8 cellular contexts compared by ENCODE assay signal in the genomic region with DNA sequence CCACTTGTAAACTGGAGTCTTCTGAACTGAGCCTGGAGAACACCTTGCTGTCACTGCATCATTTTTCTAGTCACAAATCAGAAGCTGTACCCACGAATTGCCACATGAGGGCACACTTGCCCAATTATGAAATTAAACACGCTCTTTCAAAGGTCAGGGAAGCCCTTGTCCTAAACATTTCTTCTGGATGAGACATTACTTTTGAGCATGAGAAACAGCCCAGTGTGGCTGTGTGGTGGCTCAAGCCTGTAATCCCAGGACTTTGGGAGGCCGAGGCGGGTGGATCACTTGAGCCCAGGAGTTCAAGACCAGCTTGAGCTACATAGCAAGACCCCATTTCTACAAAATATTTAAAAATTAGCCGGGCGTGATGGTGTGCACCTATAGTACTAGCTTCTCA. TPM values are rescaled to one million over a fixed set of nuclear protein-coding genes. Genes with fewer than 3 reads are reported as not detected.
A peak's percentile ranks its signal among the peaks of the same experiment; 100 is the strongest.
DNase-seq lines count a peak whose midpoint lies in the region; ATAC-seq, FAIRE-seq and TF ChIP-seq lines count a peak whose summit lies in the region.

No MANE protein-coding gene starts in this region.

- H3K9me2 ChIP-seq in MM.1S (replicated peaks; ENCODE audit: insufficient read depth, low read length) (no peaks in the 10 kb centered on the region), SK-N-SH (no peaks in the 10 kb centered on the region)

- 37% methylated on average over 6 of the region's 6 CpGs for WGBS in SK-N-SH (ENCODE audit: low lambda C conversion rate)
- WGBS in K562 (ENCODE audit: insufficient coverage, low coverage, missing lambda C conversion rate) = 28% methylated on average over 6 of the region's 6 CpGs

- no peaks in the 10 kb centered on the region for H3K9me3 ChIP-seq in MM.1S (replicated peaks; ENCODE audit: insufficient read depth, low read length)
- H3K9me3 ChIP-seq in SK-N-SH = no peaks in the 10 kb centered on the region
- no peaks in the 10 kb centered on the region for H3K9me3 ChIP-seq in K562 (replicated peaks; ENCODE audit: control insufficient read depth, insufficient read depth, low read depth, low read length)

- CTCF ChIA-PET in SK-N-SH (lab: Yijun Ruan, JAX) = interaction anchor here (0.8 to 20.1 kb wide), 37 partner anchors 9 to 650 kb away, joined by 3 to 451 read pairs (median 4); a partner anchor contains a TSS
- CTCF ChIA-PET in K562 (lab: Yijun Ruan, JAX; ENCODE audit: low intra/inter-chr PET ratio) = interaction anchor here (0.8 to 6.8 kb wide), 5 partner anchors 9 to 160 kb away, joined by 3 to 53 read pairs (median 5); no protein-coding TSS in a partner anchor

- H3K4me2 ChIP-seq in MM.1S (ENCODE audit: low read depth, low read length) (no peak overlapping the region), SK-N-SH (no peak overlapping the region), K562 (ENCODE audit: insufficient read depth, low read length) (peak overlapping the region; percentile 21; the same call in 1 of the 2 replicates)

- no peak overlapping the region for H2AFZ ChIP-seq in MM.1S (ENCODE audit: low read length)
- H2AFZ ChIP-seq in SK-N-SH (ENCODE audit: low read depth) = no peak overlapping the region
- H2AFZ ChIP-seq in K562 (ENCODE audit: low read depth, low read length) = peak overlapping the region; percentile 82

- no peak overlapping the region for H3K4me3 ChIP-seq in MM.1S (ENCODE audit: low read length)
- H3K4me3 ChIP-seq in SK-N-SH (ENCODE audit: low read depth in 2 of 2, low read length in 1 of 2) = no peak overlapping the region; a peak in 1 of 4 replicates
- H3K4me3 ChIP-seq in K562 = no peak overlapping the region

- in situ Hi-C loops in K562 (cut with MboI) = loop anchor here (5.0 to 25.0 kb wide), 2 partner anchors 161 to 644 kb away; no protein-coding TSS in a partner anchor

- no peak overlapping the region for H3K9ac ChIP-seq in MM.1S (ENCODE audit: low read length)
- no peak overlapping the region for H3K9ac ChIP-seq in SK-N-SH
- H3K9ac ChIP-seq in K562 (ENCODE audit: insufficient read depth in 1 of 2, low read depth in 2 of 2, low read length in 2 of 2) = peak overlapping the region in 1 of 2 experiments; percentile 27; a peak in 1 of 4 replicates

- TF ChIP-seq EP300 in SK-N-SH (IDR thresholded peaks at IDR 0.05; ENCODE audit: borderline replicate concordance in 1 of 2, low read depth in 1 of 2, low read length in 1 of 2) = no peak
- no peak for TF ChIP-seq EP300 in K562 (IDR thresholded peaks at IDR 0.05; ENCODE audit: low read length)

- TF ChIP-seq POLR2A in K562 (conservative IDR thresholded peaks at IDR 0.05) = no peak

- TF ChIP-seq RAD21 in SK-N-SH (IDR thresholded peaks at IDR 0.05; ENCODE audit: low read length) (peak; percentile 94), K562 (CRISPR knock-in tag; conservative IDR thresholded peaks at IDR 0.05 in 1 of 2, IDR thresholded peaks at IDR 0.05 in 1 of 2) (peak; percentile 72 to 81)

- intact Hi-C loops in K562 (cut with micrococcal nuclease) = loop anchor here (1.0 to 5.0 kb wide), 7 partner anchors 48 to 649 kb away; no protein-coding TSS in a partner anchor

- ATAC-seq in activated CD4-positive, CD25-positive, alpha-beta regulatory T cell treated with anti-CD3 and anti-CD28 coated beads, Interleukin-2, amount 50 U/mL, for 24 hours = no peak
- ATAC-seq in K562 = peak; percentile 76
- ATAC-seq in HG02870 (IDR thresholded peaks at IDR 0.05; ENCODE audit: unreplicated experiment) = no peak

- no peak overlapping the region for H3K27ac ChIP-seq in MM.1S (ENCODE audit: low read length)
- no peak overlapping the region for H3K27ac ChIP-seq in SK-N-SH (ENCODE audit: low read depth in 2 of 2, low read length in 1 of 2)
- H3K27ac ChIP-seq in K562 (ENCODE audit: extremely low read depth, low read depth, low read length) = peak overlapping the region; percentile 69

- H3K36me3 ChIP-seq in MM.1S (replicated peaks; ENCODE audit: insufficient read depth, low read length) (no peaks in the 10 kb centered on the region), SK-N-SH (replicated peaks in 1 of 2; ENCODE audit: control insufficient read depth in 1 of 2, insufficient read depth in 2 of 2, low read length in 1 of 2) (no peaks in the 10 kb centered on the region), K562 (ENCODE audit: control insufficient read depth, insufficient read depth, low read length) (peaks cover 14% of the 10 kb centered on the region; the same call in 2 of the 3 replicates)

- H4K20me1 ChIP-seq in MM.1S (ENCODE audit: insufficient read depth, low read length) (no peaks in the 10 kb centered on the region), SK-N-SH (ENCODE audit: insufficient read depth) (no peaks in the 10 kb centered on the region), K562 (replicated peaks; ENCODE audit: control insufficient read depth, insufficient read depth, low read length) (no peaks in the 10 kb centered on the region)

- H3K4me1 ChIP-seq in MM.1S (ENCODE audit: low read length) (peaks cover 21% of the 10 kb centered on the region), SK-N-SH (ENCODE audit: control insufficient read depth in 1 of 2, insufficient read depth in 2 of 2, low read depth in 1 of 2, low read length in 1 of 2) (no peaks in the 10 kb centered on the region), K562 (replicated peaks in 1 of 2; ENCODE audit: control insufficient read depth in 2 of 2, insufficient read depth in 2 of 2, low read length in 2 of 2) (peaks cover 8 to 24% of the 10 kb centered on the region in 2 experiments)

- peak; percentile 50 for DNase-seq in activated CD4-positive, CD25-positive, alpha-beta regulatory T cell treated with anti-CD3 and anti-CD28 coated beads, Interleukin-2, amount 50 U/mL, for 72 hours
- DNase-seq in MM.1S (peak; percentile 74), SK-N-SH (peak; percentile 70), K562 (ENCODE audit: extremely low read depth in 1 of 4, low spot score in 3 of 4) (peak; percentile 49 to 86 (median 62)), iPS-NIHi7 (ENCODE audit: extremely low spot score) (peak; percentile 70)
- DNase-seq in stimulated activated CD4-positive, alpha-beta T cell treated with anti-CD3 and anti-CD28 coated beads, Interleukin-15, amount 100 ng/mL, for 24 hours = peak; percentile 46

- H3K79me2 ChIP-seq in MM.1S (ENCODE audit: low read length) (no peaks in the 10 kb centered on the region), SK-N-SH (ENCODE audit: insufficient read depth) (no peaks in the 10 kb centered on the region), K562 (ENCODE audit: control insufficient read depth, insufficient read depth, low read length) (peaks cover 51% of the 10 kb centered on the region)

- peak; percentile 89 for FAIRE-seq in K562 (lab: Jason Lieb, UNC)

- TF ChIP-seq CTCF in MM.1S (IDR thresholded peaks at IDR 0.05; ENCODE audit: low read length) (peak; percentile 81), SK-N-SH (IDR thresholded peaks at IDR 0.05) (peak; percentile 81), K562 (IDR thresholded peaks at IDR 0.05 in 2 of 3, conservative IDR thresholded peaks at IDR 0.05 in 1 of 3; ENCODE audit: insufficient read depth in 2 of 3, low read depth in 1 of 3, low read length in 3 of 3) (peak; percentile 75 to 89 (median 76))

- BruUV-seq in K562 (replicated peaks; lab: Mats Ljungman, UMichigan) = no TSS peak

- H3F3A ChIP-seq in MM.1S (ENCODE audit: insufficient read depth, low read length) (peaks cover 10% of the 10 kb centered on the region), SK-N-SH (replicated peaks; ENCODE audit: insufficient read depth) (no peaks in the 10 kb centered on the region)

- no peaks in the 10 kb centered on the region for H3K9me1 ChIP-seq in K562 (ENCODE audit: control insufficient read depth, insufficient read depth, low read length)

- POLR2A ChIA-PET in SK-N-SH (lab: Yijun Ruan, JAX) (interaction anchor here (1.2 kb wide), 1 partner anchor 160 kb away, joined by 4 read pairs; no protein-coding TSS in a partner anchor), K562 (lab: Yijun Ruan, JAX) (interaction anchor here (0.6 to 0.8 kb wide), 2 partner anchors 161 to 1039 kb away, joined by 3 read pairs; no protein-coding TSS in a partner anchor)

- H3K27me3 ChIP-seq in MM.1S (replicated peaks; ENCODE audit: insufficient read depth, low read length) = no peaks in the 10 kb centered on the region
- H3K27me3 ChIP-seq in SK-N-SH (ENCODE audit: insufficient read depth) = peaks cover 5% of the 10 kb centered on the region; the same call in 1 of the 2 replicates
- H3K27me3 ChIP-seq in K562 (ENCODE audit: control insufficient read depth in 2 of 2, insufficient read depth in 2 of 2, low read length in 2 of 2) = no peaks in the 10 kb centered on the region

TF ChIP-seq in SK-N-SH, 30 proteins besides CTCF, POLR2A, EP300 and RAD21 (continues in another document):
- no peak for TF ChIP-seq RFX5 (IDR thresholded peaks at IDR 0.05; ENCODE audit: low read length)

TF ChIP-seq in K562, 482 proteins besides CTCF, POLR2A, EP300 and RAD21 (continues in another document):
- peak; percentile 33; the same call in 1 of the 2 replicates for TF ChIP-seq ESRRA (IDR thresholded peaks at IDR 0.05; ENCODE audit: borderline replicate concordance, low read depth)
- TF ChIP-seq ZNF316 (IDR thresholded peaks at IDR 0.05) = no peak

RNA-seq across cellular contexts. Expression of a gene that starts 27.5 kb away (rescaled TPM):
- polyA plus RNA-seq in SK-N-SH (2012; rRNA removed) (0.03 TPM in 1 of 2 replicates, not detected in the other), K562 (2011; rRNA removed) (11.4 and 75.6 TPM in 2 replicates), K562 (2014; fragmentation: Illumina TruSeq; extraction: Trizol) (76.3 and 78.7 TPM in 2 replicates), K562 (2014; fragmentation: Nextera tagmentation; extraction: Ambion mirVana) (10 to 100 TPM; 78.3 to 83.3 TPM), K562 (2014; rRNA removed) (62.1 and 79.4 TPM in 2 replicates)
- not detected in 2 replicates for polyA plus RNA-seq in SK-N-SH (2012; cell fraction: cytosol; rRNA removed)
- polyA plus RNA-seq in SK-N-SH (2012; cell fraction: nucleus; rRNA removed) = 0.12 TPM in 1 of 2 replicates, not detected in the other
- total RNA-seq in K562 (2011; cell fraction: chromatin; rRNA removed; ENCODE audit: low replicate concordance) = 121 and 131 TPM in 2 replicates
- 46.2 and 49.2 TPM in 2 replicates for total RNA-seq in K562 (2011; cell fraction: nucleolus; rRNA removed)
- total RNA-seq in K562 (2011; cell fraction: nucleoplasm; rRNA removed) = 56.2 and 86.6 TPM in 2 replicates
- total RNA-seq in K562 (2014; rRNA removed) (32.1 and 52.2 TPM in 2 replicates), K562 (2014; rRNA removed; fragmentation: Illumina TruSeq; extraction: Trizol) (51.7 and 69.6 TPM in 2 replicates), K562 (2015; rRNA removed; fragmentation: Illumina TruSeq; extraction: Trizol) (25.8 and 26.5 TPM in 2 replicates), K562 (2021) (36.3 and 36.5 TPM in 2 replicates)
- 5.0 and 28.2 TPM in 2 replicates for polyA plus RNA-seq in K562 (2011; cell fraction: cytosol; rRNA removed)
- 13.9 and 76.2 TPM in 2 replicates for polyA plus RNA-seq in K562 (2011; cell fraction: nucleus; rRNA removed)
- polyA plus RNA-seq in K562 (2012) = 22.9 and 27.3 TPM in 2 replicates
- 10.7 and 54.7 TPM in 2 replicates for polyA minus RNA-seq in K562 (2011; rRNA and poly(A)+ RNA removed)
- polyA minus RNA-seq in K562 (2011; cell fraction: cytosol; rRNA and poly(A)+ RNA removed) = 5.2 and 32.8 TPM in 2 replicates
- 12.0 and 40.0 TPM in 2 replicates for polyA minus RNA-seq in K562 (2011; cell fraction: nucleus; rRNA and poly(A)+ RNA removed)

Comparison
In these comparisons a context has a peak if more than half of its experiments do, and no peak if none do; other contexts are left out.
1. RNA of a gene that starts 27.5 kb away (polyA plus RNA-seq): 5.0 to 83.3 TPM in K562; 0.03 to 0.12 TPM in SK-N-SH; every median in the first group is over 4 times any median in the second.
2. Peak in every context shown above with its lines, with median percentiles within 50 percentile points of each other: DNase-seq and CTCF ChIP-seq.